ENCODE assay signal across 27 cellular contexts in the genomic region with DNA sequence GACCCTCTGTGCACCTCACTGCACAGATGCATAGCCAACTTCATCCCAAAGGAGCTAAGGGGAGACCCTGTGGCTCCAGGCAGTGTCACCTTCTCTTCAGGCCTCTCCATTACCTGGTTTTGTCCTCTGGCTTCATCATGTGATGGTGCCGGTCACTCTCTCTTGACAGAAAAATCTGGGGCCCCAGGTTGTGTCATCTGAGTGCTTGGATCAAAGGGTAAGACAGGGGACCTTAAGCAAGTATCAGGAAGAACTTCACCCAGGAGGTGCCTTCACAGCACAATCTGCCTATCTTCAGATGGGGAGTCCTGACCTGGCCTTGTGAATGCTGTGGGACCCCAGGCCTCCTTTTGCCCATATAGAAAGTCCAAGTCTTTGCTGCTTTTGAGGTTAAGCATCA.
DNase-seq lines count a peak whose midpoint lies in the region; ATAC-seq and TF ChIP-seq lines count a peak whose summit lies in the region.
"Had no signal": no experiment of that assay in that cellular context is flagged by ENCODE, and none has a peak within 500 bp of the region (broad histone marks: within the 10 kb centered on the region; RNA-seq: fewer than 3 reads in every experiment).

No MANE protein-coding gene starts in this region.

- no peak overlapping the region for H3K4me3 ChIP-seq in IMR-90 (ENCODE audit: insufficient read depth, low read depth, low read length)
- no peak overlapping the region for H3K4me3 ChIP-seq in mesenchymal stem cell (ENCODE audit: insufficient read depth in 1 of 2, low read depth in 1 of 2, low read length in 2 of 2)
- no peak overlapping the region for H3K4me3 ChIP-seq in suprapubic skin
- no peak overlapping the region for H3K4me3 ChIP-seq in endodermal cell (ENCODE audit: low read length)
- H3K4me3 ChIP-seq: gastrocnemius medialis, tibial nerve had no signal

- H2BK120ac ChIP-seq in IMR-90 (ENCODE audit: low read depth, low read length) (no peak overlapping the region), mesenchymal stem cell (ENCODE audit: low read depth, low read length) (no peak overlapping the region)

- H3K23ac ChIP-seq in IMR-90 (ENCODE audit: low read depth, low read length) (no peak overlapping the region), mesenchymal stem cell (ENCODE audit: low read length in 2 of 2) (no peak overlapping the region)

- DNase-seq in activated effector memory CD4-positive, alpha-beta T cell treated with anti-CD3 and anti-CD28 coated beads, Interleukin-2, amount 50 U/mL, for 16 hours, result peak; percentile 25
- DNase-seq in activated effector memory CD4-positive, alpha-beta T cell treated with Interleukin-2 at 50 U/mL for 16 hours, result no peak
- no peak for DNase-seq in IMR-90
- DNase-seq in mesenchymal stem cell, result no peak
- DNase-seq in suprapubic skin (ENCODE audit: low spot score in 2 of 2), result peak; percentile 11 to 29
- DNase-seq in activated T-cell treated with anti-CD3 and anti-CD28 coated beads, Interleukin-2, amount 50 U/mL, for 48 hours, result no peak
- no peak for DNase-seq in endodermal cell
- DNase-seq: activated naive CD4-positive, alpha-beta T cell treated with anti-CD3 and anti-CD28 coated beads, Interleukin-2, amount 50 U/mL, for 16 hours; activated T-cell treated with anti-CD3 and anti-CD28 coated beads, Interleukin-2, amount 50 U/mL, for 72 hours; BE2C; caudate nucleus; COR-L47; DMS53; gastrocnemius medialis; GF-D8; Kasumi-1; MV-4-11; NCI-H1436 treated with DMSO at 0.1 percent for 48 hours; NCI-H2107; NCI-H446 treated with DMSO at 0.1 percent for 48 hours; NCI-H82; nucleus accumbens; T-cell had no signal

- H3K9me1 ChIP-seq in IMR-90 (ENCODE audit: insufficient read depth, low read length), result peaks cover 36% of the 10 kb centered on the region

- TF ChIP-seq CTCF in IMR-90 (conservative IDR thresholded peaks at IDR 0.05; ENCODE audit: low read depth, low read length) (no peak), suprapubic skin (IDR thresholded peaks at IDR 0.05) (no peak), endodermal cell (conservative IDR thresholded peaks at IDR 0.05) (no peak)

- H2AFZ ChIP-seq in IMR-90 (replicated peaks; ENCODE audit: low read length, poor library complexity) (no peak overlapping the region), mesenchymal stem cell (ENCODE audit: low read depth, low read length) (no peak overlapping the region)

- H2BK15ac ChIP-seq in IMR-90 (ENCODE audit: low read depth, low read length) (peak overlapping the region; percentile 67; the same call in 1 of the 3 replicates), mesenchymal stem cell (ENCODE audit: low read depth, poor library complexity, severe bottlenecking) (no peak overlapping the region)

- peaks cover 32% of the 10 kb centered on the region for H3K4me1 ChIP-seq in IMR-90 (ENCODE audit: control insufficient read depth, insufficient read depth, low read length)
- peaks cover 28% of the 10 kb centered on the region for H3K4me1 ChIP-seq in mesenchymal stem cell (ENCODE audit: control insufficient read depth, insufficient read depth, low read depth, low read length)
- H3K4me1 ChIP-seq in suprapubic skin, result peaks cover 43% of the 10 kb centered on the region
- H3K4me1 ChIP-seq in endodermal cell (ENCODE audit: control insufficient read depth, insufficient read depth, low read length), result peaks cover 28% of the 10 kb centered on the region
- H3K4me1 ChIP-seq: BE2C had no signal

- H4K8ac ChIP-seq in IMR-90 (ENCODE audit: low read depth in 2 of 2, low read length in 2 of 2) (no peak overlapping the region), mesenchymal stem cell (ENCODE audit: low read length) (peak overlapping the region; percentile 21)

- H4K91ac ChIP-seq in IMR-90 (ENCODE audit: insufficient read depth, low read depth, low read length) (no peak overlapping the region), mesenchymal stem cell (ENCODE audit: low read length) (no peak overlapping the region)

- no peaks in the 10 kb centered on the region for H3K27me3 Mint-ChIP-seq in endodermal cell (ENCODE audit: insufficient read depth)
- H3K27me3 Mint-ChIP-seq: stimulated activated naive CD8-positive, alpha-beta T cell treated with anti-CD3 and anti-CD28 coated beads, Interleukin-15, Interleukin-2, amounts not matched to agents 100 ng/mL and 50 ng/mL, for 24 hours; T-cell had no signal

- ATAC-seq in IMR-90 (ENCODE audit: low read depth), result no peak
- ATAC-seq in HG02938 (IDR thresholded peaks at IDR 0.05; ENCODE audit: unreplicated experiment), result no peak
- ATAC-seq: activated T-cell treated with anti-CD3 and anti-CD28 coated beads, Interleukin-2, amount 50 U/mL, for 72 hours; gastrocnemius medialis; T-cell had no signal

- in situ Hi-C loops in IMR-90 (cut with MboI; ENCODE audit: low sequenced_read_pairs), result no loop called here

- no peak overlapping the region for H3K4me3 Mint-ChIP-seq in endodermal cell
- H3K4me3 Mint-ChIP-seq: activated T-cell treated with anti-CD3 and anti-CD28 coated beads, Interleukin-2, amount 50 U/mL, for 72 hours; stimulated activated naive CD8-positive, alpha-beta T cell treated with anti-CD3 and anti-CD28 coated beads, Interleukin-15, Interleukin-2, amounts not matched to agents 100 ng/mL and 50 ng/mL, for 24 hours had no signal

- dilution Hi-C loops in IMR-90 (cut with HindIII; ENCODE audit: low sequenced_read_pairs, unreplicated experiment), result no loop called here

- H4K20me1 ChIP-seq in IMR-90 (ENCODE audit: insufficient read depth, low read length), result no peaks in the 10 kb centered on the region

- no peaks in the 10 kb centered on the region for H3K79me1 ChIP-seq in IMR-90 (ENCODE audit: low read depth in 1 of 2, low read length in 2 of 2)
- no peaks in the 10 kb centered on the region for H3K79me1 ChIP-seq in mesenchymal stem cell (replicated peaks; ENCODE audit: low read length, poor library complexity, severe bottlenecking)

- no peak overlapping the region for H3K27ac Mint-ChIP-seq in endodermal cell
- H3K27ac Mint-ChIP-seq: activated T-cell treated with anti-CD3 and anti-CD28 coated beads, Interleukin-2, amount 50 U/mL, for 72 hours had no signal

- no peaks in the 10 kb centered on the region for H3K36me3 Mint-ChIP-seq in endodermal cell (ENCODE audit: low read depth)
- H3K36me3 Mint-ChIP-seq: T-cell had no signal

- H3K4me2 ChIP-seq in IMR-90 (ENCODE audit: low read depth, low read length) (no peak overlapping the region), mesenchymal stem cell (ENCODE audit: low read length, poor library complexity, severe bottlenecking) (no peak overlapping the region)

- no peak for TF ChIP-seq EP300 in suprapubic skin (IDR thresholded peaks at IDR 0.05)

- H3K4me1 Mint-ChIP-seq in endodermal cell, result peaks cover 44% of the 10 kb centered on the region

- TF ChIP-seq POLR2A in IMR-90 (IDR thresholded peaks at IDR 0.05; ENCODE audit: low read depth, low read length), result no peak
- no peak for TF ChIP-seq POLR2A in suprapubic skin (IDR thresholded peaks at IDR 0.05)

- H2AK9ac ChIP-seq in IMR-90 (replicated peaks; ENCODE audit: low read depth, low read length, poor library complexity), result no peak overlapping the region

- POLR2A ChIA-PET in IMR-90 (lab: Charles Lee; ENCODE audit: unreplicated experiment), result no interaction called here

- H4K5ac ChIP-seq in IMR-90 (ENCODE audit: low read depth, low read length), result no peak overlapping the region

- no peak overlapping the region for H2BK5ac ChIP-seq in IMR-90 (ENCODE audit: low read depth, low read length, poor library complexity, severe bottlenecking)
- H2BK5ac ChIP-seq in mesenchymal stem cell (ENCODE audit: low read depth, low read length, poor library complexity, severe bottlenecking), result no peak overlapping the region

- H3K36me3 ChIP-seq in IMR-90 (ENCODE audit: control insufficient read depth, insufficient read depth, low read length), result no peaks in the 10 kb centered on the region
- no peaks in the 10 kb centered on the region for H3K36me3 ChIP-seq in mesenchymal stem cell (ENCODE audit: control insufficient read depth in 1 of 2, insufficient read depth in 2 of 2, low read depth in 1 of 2, low read length in 2 of 2)
- H3K36me3 ChIP-seq in suprapubic skin, result no peaks in the 10 kb centered on the region
- no peaks in the 10 kb centered on the region for H3K36me3 ChIP-seq in endodermal cell (ENCODE audit: control insufficient read depth, insufficient read depth, low read length)
- H3K36me3 ChIP-seq: BE2C, gastrocnemius medialis, tibial nerve had no signal

- intact Hi-C loops in IMR-90 (cut with micrococcal nuclease), result no loop called here

- no peak for TF ChIP-seq RAD21 in IMR-90 (IDR thresholded peaks at IDR 0.05; ENCODE audit: low read length)

- H3K9ac ChIP-seq in IMR-90 (ENCODE audit: low read depth, low read length), result no peak overlapping the region
- H3K9ac ChIP-seq in mesenchymal stem cell (ENCODE audit: low read length), result no peak overlapping the region
- H3K9ac ChIP-seq in endodermal cell (ENCODE audit: extremely low read depth, low read length, poor library complexity, severe bottlenecking), result no peak overlapping the region

- WGBS in IMR-90 (ENCODE audit: extremely low coverage in 2 of 2, insufficient read length in 1 of 2), 2 experiments, result no CpG with 5 or more reads among the region's 1 CpG
- WGBS in mesenchymal stem cell, result 100% methylated on average over 1 of the region's 1 CpG
- WGBS in suprapubic skin, result 100% methylated on average over 1 of the region's 1 CpG
- 93% methylated on average over 1 of the region's 1 CpG; no CpG with 5 or more reads in 1 of the 2 experiments for WGBS in endodermal cell (ENCODE audit: insufficient coverage in 1 of 2, insufficient read length in 1 of 2), 2 experiments

- CTCF ChIA-PET in IMR-90 (lab: Yijun Ruan, JAX), result no interaction called here

- H3K4ac ChIP-seq in IMR-90 (ENCODE audit: low read depth, low read length), result peak overlapping the region; percentile 8; the same call in 1 of the 2 replicates
- H3K4ac ChIP-seq in mesenchymal stem cell (ENCODE audit: low read depth in 1 of 2, low read length in 2 of 2), result no peak overlapping the region

- no peak overlapping the region for H2AK5ac ChIP-seq in IMR-90 (ENCODE audit: low read depth, low read length)
- H2AK5ac ChIP-seq in mesenchymal stem cell (ENCODE audit: low read length, severe bottlenecking), result peak overlapping the region; percentile 90

- peak overlapping the region in 1 of 2 experiments; percentile 8 for H2BK12ac ChIP-seq in mesenchymal stem cell (ENCODE audit: low read length in 2 of 2)

- H3K9me3 Mint-ChIP-seq in endodermal cell, result peaks cover 21% of the 10 kb centered on the region

- H3K14ac ChIP-seq in IMR-90 (replicated peaks; ENCODE audit: low read depth, low read length) (peak overlapping the region; percentile 33; the same call in 1 of the 2 replicates), mesenchymal stem cell (ENCODE audit: low read length in 2 of 2) (no peak overlapping the region)

- H3K27ac ChIP-seq in IMR-90 (ENCODE audit: insufficient read depth, low read length), result no peak overlapping the region
- H3K27ac ChIP-seq in mesenchymal stem cell (ENCODE audit: low read length, poor library complexity, severe bottlenecking), result no peak overlapping the region
- H3K27ac ChIP-seq in suprapubic skin, result no peak overlapping the region
- no peak overlapping the region for H3K27ac ChIP-seq in endodermal cell (ENCODE audit: low read depth, low read length)
- H3K27ac ChIP-seq: gastrocnemius medialis, RWPE1 had no signal

- H3K56ac ChIP-seq in IMR-90 (ENCODE audit: extremely low read depth, insufficient read depth, low read length), result no peak overlapping the region

- 0 out of 2 replicates have a peak overlapping the region, but pooled peaks have one; percentile 71 for H2BK20ac ChIP-seq in IMR-90 (ENCODE audit: low read depth, low read length)

- H3K27me3 ChIP-seq in IMR-90 (ENCODE audit: control insufficient read depth, insufficient read depth, low read length) (no peaks in the 10 kb centered on the region), mesenchymal stem cell (ENCODE audit: control insufficient read depth in 1 of 2, insufficient read depth in 1 of 2, low read length in 2 of 2) (no peaks in the 10 kb centered on the region), suprapubic skin (no peaks in the 10 kb centered on the region), endodermal cell (ENCODE audit: control insufficient read depth, insufficient read depth, low read length, poor library complexity, severe bottlenecking) (no peaks in the 10 kb centered on the region)
- H3K27me3 ChIP-seq: BE2C, gastrocnemius medialis, tibial nerve had no signal

- no peak overlapping the region for H3K18ac ChIP-seq in IMR-90 (ENCODE audit: low read depth, low read length)
- peak overlapping the region in 1 of 2 experiments; percentile 71 for H3K18ac ChIP-seq in mesenchymal stem cell (ENCODE audit: low read depth in 1 of 2, low read length in 2 of 2)

- no TSS peak for BruUV-seq in IMR-90 (replicated peaks; lab: Mats Ljungman, UMichigan)

- peaks cover 9% of the 10 kb centered on the region for H3K9me3 ChIP-seq in IMR-90 (ENCODE audit: control insufficient read depth, insufficient read depth, low read length)
- peaks cover 18% of the 10 kb centered on the region for H3K9me3 ChIP-seq in mesenchymal stem cell (ENCODE audit: control insufficient read depth, low read length)
- no peaks in the 10 kb centered on the region for H3K9me3 ChIP-seq in suprapubic skin
- H3K9me3 ChIP-seq in endodermal cell (ENCODE audit: control insufficient read depth, low read length), result peaks cover 18% of the 10 kb centered on the region
- H3K9me3 ChIP-seq: BE2C had no signal

Comparison
In these comparisons a context has a peak if more than half of its experiments do, and no peak if none do; other contexts are left out.
1. DNase-seq: peak in activated effector memory CD4-positive, alpha-beta T cell treated with anti-CD3 and anti-CD28 coated beads, Interleukin-2, amount 50 U/mL, for 16 hours (single experiment) and suprapubic skin (2 of 2); none in activated effector memory CD4-positive, alpha-beta T cell treated with Interleukin-2 at 50 U/mL for 16 hours (single experiment), IMR-90 (single experiment), mesenchymal stem cell (single experiment), activated T-cell treated with anti-CD3 and anti-CD28 coated beads, Interleukin-2, amount 50 U/mL, for 48 hours (0 of 2) and endodermal cell (single experiment).